Comparison of ENCODE assay signal across 27 cellular contexts in genomic region chr12:53133722-53134121, GRCh38. TPM values are rescaled to one million over a fixed set of nuclear protein-coding genes. Genes with fewer than 3 reads are reported as not detected.
"Had no signal": no experiment of that assay in that cellular context is flagged by ENCODE, and none has a peak within 500 bp of the region (broad histone marks: within the 10 kb centered on the region; RNA-seq: fewer than 3 reads in every experiment).

No MANE protein-coding gene starts in this region.

- DNase-seq: colonic mucosa; cortex of kidney; effector CD4-positive, alpha-beta T cell; effector memory CD4-positive, alpha-beta T cell; foreskin keratinocyte; glutamatergic neuron; heart right ventricle; hippocampal formation; left cardiac atrium; left ventricle myocardium inferior; lower lobe of right lung; mesenchymal stem cell; midbrain; naive thymus-derived CD4-positive, alpha-beta T cell had no signal

- H3K4me1 ChIP-seq: colonic mucosa, esophagus muscularis mucosa, foreskin keratinocyte, left ventricle myocardium inferior, lower lobe of right lung had no signal

- H3K27ac Mint-ChIP-seq: dendritic cell treated with granulocyte-macrophage colony-stimulating factor and Interleukin-4, amounts not matched to agents 40 ng/mL and 50 ng/mL, for 4 days; naive thymus-derived CD4-positive, alpha-beta T cell had no signal

- H3K4me3 Mint-ChIP-seq: dendritic cell treated with granulocyte-macrophage colony-stimulating factor and Interleukin-4, amounts not matched to agents 40 ng/mL and 50 ng/mL, for 4 days; naive thymus-derived CD4-positive, alpha-beta T cell had no signal

- H3K36me3 ChIP-seq: colonic mucosa, esophagus muscularis mucosa, heart right ventricle, left ventricle myocardium inferior, lower lobe of right lung had no signal

- H3K9me3 ChIP-seq: colonic mucosa, lower lobe of right lung had no signal

- H3K4me3 ChIP-seq: colonic mucosa, esophagus muscularis mucosa, heart right ventricle, left ventricle myocardium inferior, lower lobe of right lung had no signal

- H3K27ac ChIP-seq: colonic mucosa, esophagus muscularis mucosa, foreskin keratinocyte, heart right ventricle, left ventricle myocardium inferior, lower lobe of right lung had no signal

- H3K27me3 ChIP-seq: colonic mucosa, esophagus muscularis mucosa, foreskin keratinocyte, heart right ventricle had no signal

- ATAC-seq: foreskin keratinocyte; heart right ventricle; lower lobe of right lung; naive thymus-derived CD4-positive, alpha-beta T cell had no signal

RNA-seq across cellular contexts. Expression of gene SOAT2, which starts 30.4 kb away (rescaled TPM):
- total RNA-seq: chondrocyte, dermis microvascular lymphatic vessel endothelial cell, endothelial cell of umbilical vein, epithelial cell of proximal tubule, esophagus muscularis mucosa, fibroblast of villous mesenchyme, foreskin keratinocyte, glomerular endothelial cell, heart right ventricle, kidney epithelial cell, left cardiac atrium, left ventricle myocardium inferior, lower lobe of right lung, lung microvascular endothelial cell had no signal
- polyA plus RNA-seq: endothelial cell of umbilical vein, fibroblast of lung, foreskin keratinocyte, keratinocyte had no signal

RNA-seq across cellular contexts. Expression of gene IGFBP6, which starts 36.3 kb away (rescaled TPM):
- total RNA-seq: mononuclear cell had no signal
